7 cellular contexts compared by ENCODE assay signal in genomic region chr21:31731112-31731801, GRCh38. TPM values are rescaled to one million over a fixed set of nuclear protein-coding genes. Genes with fewer than 3 reads are reported as not detected.
DNase-seq lines count a peak whose midpoint lies in the region; ATAC-seq and TF ChIP-seq lines count a peak whose summit lies in the region.

No MANE protein-coding gene starts in this region.

- peak overlapping the region; percentile 94 for H3K27ac ChIP-seq in esophagus (ENCODE audit: low read depth in 2 of 2, low read length in 1 of 2)
- H3K27ac ChIP-seq in naive thymus-derived CD4-positive, alpha-beta T cell (ENCODE audit: low read depth, low read length) = peak overlapping the region; percentile 95
- peak overlapping the region; percentile 95 for H3K27ac ChIP-seq in subcutaneous abdominal adipose tissue (ENCODE audit: low read depth, low read length)

- H3K4me3 ChIP-seq in HFF-Myc (replicated peaks; ENCODE audit: low read depth, low read length) (peak overlapping the region; percentile 89), esophagus (ENCODE audit: low read depth in 1 of 2, low read length in 2 of 2) (peak overlapping the region; percentile 79 to 92), subcutaneous abdominal adipose tissue (ENCODE audit: low read depth in 1 of 5, low read length in 5 of 5) (peak overlapping the region; percentile 79 to 90 (median 87))
- H3K4me3 ChIP-seq in naive thymus-derived CD4-positive, alpha-beta T cell (ENCODE audit: low read length) = peak overlapping the region; percentile 57

- no peaks in the 10 kb centered on the region for H3K36me3 Mint-ChIP-seq in naive thymus-derived CD4-positive, alpha-beta T cell

- H3K9me3 Mint-ChIP-seq in naive thymus-derived CD4-positive, alpha-beta T cell = no peaks in the 10 kb centered on the region

- TF ChIP-seq CTCF in GM13976 (IDR thresholded peaks at IDR 0.05; ENCODE audit: borderline replicate concordance, control extremely low read depth, extremely low read depth, insufficient read depth, missing control alignments) (peak; percentile 18), HFF-Myc (IDR thresholded peaks at IDR 0.05; ENCODE audit: low read depth, low read length, missing control alignments) (peak; percentile 1)

- H3K27ac Mint-ChIP-seq in naive thymus-derived CD4-positive, alpha-beta T cell = peak overlapping the region; percentile 32 to 96 (median 83)

- 0 to 1% methylated on average over 58 to 74 of the region's 74 CpGs for WGBS in esophagus, 2 donors

- H3K27me3 Mint-ChIP-seq in naive thymus-derived CD4-positive, alpha-beta T cell = no peaks in the 10 kb centered on the region

- DNase-seq in GM13976 (ENCODE audit: low spot score) = peak; percentile 71
- DNase-seq in HFF-Myc (ENCODE audit: extremely low read depth, low read depth) = no peak
- peak; percentile 21 for DNase-seq in NCI-H2171 treated with DMSO at 0.1 percent for 48 hours (lab: John Stamatoyannopoulos, UW)
- peak; percentile 41 for DNase-seq in activated T-cell treated with anti-CD3 and anti-CD28 coated beads for 48 hours (ENCODE audit: low read depth)
- peak in 8 of 9 donors; percentile 51 to 68 (median 58) for DNase-seq in naive thymus-derived CD4-positive, alpha-beta T cell

- CTCF ChIA-PET in naive thymus-derived CD4-positive, alpha-beta T cell (lab: Charles Lee) = interaction anchor here (1.2 kb wide), 1 partner anchor 31 kb away, joined by 3 read pairs; no protein-coding TSS in a partner anchor

- peak overlapping the region in 6 of 10 donors; percentile 61 to 94 (median 90) for H3K4me3 Mint-ChIP-seq in naive thymus-derived CD4-positive, alpha-beta T cell

- intact Hi-C loops in naive thymus-derived CD4-positive, alpha-beta T cell (cut with micrococcal nuclease) = loop anchor here (2.0 to 5.0 kb wide), 9 partner anchors 16 to 996 kb away; partner anchors contain the start of genes CFAP298 (in 1 of the 2), SYNJ1 (in 1 of the 2) and URB1 (in 1 of the 2)

- peaks cover 0 to 11% of the 10 kb centered on the region in 2 donors for H3K4me1 ChIP-seq in esophagus (ENCODE audit: control insufficient read depth in 2 of 2, insufficient read depth in 2 of 2, low read length in 1 of 2)
- H3K4me1 ChIP-seq in naive thymus-derived CD4-positive, alpha-beta T cell (ENCODE audit: control insufficient read depth in 2 of 2, insufficient read depth in 2 of 2, low read length in 2 of 2) = peaks cover 26 to 39% of the 10 kb centered on the region in 2 donors
- peaks cover 5 to 44% (median 36%) of the 10 kb centered on the region in 5 donors for H3K4me1 ChIP-seq in subcutaneous abdominal adipose tissue (ENCODE audit: control insufficient read depth in 5 of 5, insufficient read depth in 5 of 5, low read length in 5 of 5)

- peaks cover 7 to 18% (median 16%) of the 10 kb centered on the region in 7 donors for H3K4me1 Mint-ChIP-seq in naive thymus-derived CD4-positive, alpha-beta T cell

- peak overlapping the region; percentile 81 to 96 (median 93) for H3K9ac ChIP-seq in subcutaneous abdominal adipose tissue (ENCODE audit: low read length in 5 of 5)

- peak; percentile 37 for ATAC-seq in naive thymus-derived CD4-positive, alpha-beta T cell

- H3K9me3 ChIP-seq in esophagus (ENCODE audit: control insufficient read depth in 2 of 2, insufficient read depth in 1 of 2, low read depth in 1 of 2, low read length in 1 of 2) (no peaks in the 10 kb centered on the region), subcutaneous abdominal adipose tissue (ENCODE audit: control insufficient read depth in 5 of 5, low read length in 5 of 5) (no peaks in the 10 kb centered on the region)
- H3K9me3 ChIP-seq in naive thymus-derived CD4-positive, alpha-beta T cell (ENCODE audit: control insufficient read depth in 2 of 3, low read length in 3 of 3) = no peaks in the 10 kb centered on the region

- H3K27me3 ChIP-seq in esophagus (ENCODE audit: control insufficient read depth in 1 of 2, insufficient read depth in 2 of 2, low read length in 2 of 2) (no peaks in the 10 kb centered on the region), subcutaneous abdominal adipose tissue (ENCODE audit: control insufficient read depth in 5 of 5, insufficient read depth in 4 of 5, low read length in 5 of 5) (no peaks in the 10 kb centered on the region)
- H3K27me3 ChIP-seq in naive thymus-derived CD4-positive, alpha-beta T cell (ENCODE audit: control insufficient read depth in 2 of 2, insufficient read depth in 2 of 2, low read length in 2 of 2) = no peaks in the 10 kb centered on the region

- H3K36me3 ChIP-seq in esophagus (ENCODE audit: control insufficient read depth in 2 of 2, insufficient read depth in 2 of 2, low read length in 1 of 2) (no peaks in the 10 kb centered on the region), subcutaneous abdominal adipose tissue (ENCODE audit: control insufficient read depth in 5 of 5, insufficient read depth in 5 of 5, low read length in 5 of 5) (no peaks in the 10 kb centered on the region)
- peaks cover 0 to 4% (median 0%) of the 10 kb centered on the region in 3 experiments for H3K36me3 ChIP-seq in naive thymus-derived CD4-positive, alpha-beta T cell (ENCODE audit: control insufficient read depth in 2 of 3, insufficient read depth in 3 of 3, low read length in 3 of 3)

- in situ Hi-C loops in GM13976 (cut with MboI; ENCODE audit: low sequenced_read_pairs, unreplicated experiment) = no loop called here

- POLR2A ChIA-PET in naive thymus-derived CD4-positive, alpha-beta T cell (lab: Charles Lee) = interaction anchor here (0.6 to 1.0 kb wide), 4 partner anchors 9 to 76 kb away, joined by 3 to 5 read pairs (median 3); no protein-coding TSS in a partner anchor

RNA-seq across cellular contexts. Expression of gene SCAF4, which starts 0.7 kb away (rescaled TPM):
- 10 to 100 TPM in 1 of 2 donors, 1 to 10 TPM in 1; 9.7 to 10.5 TPM for polyA plus RNA-seq in esophagus
- total RNA-seq in naive thymus-derived CD4-positive, alpha-beta T cell = 10 to 100 TPM; 54.8 to 69.7 (median 64.7) TPM
- polyA plus RNA-seq in naive thymus-derived CD4-positive, alpha-beta T cell = 10 to 100 TPM; 20.4 to 44.5 TPM
